Comparison of ENCODE assay signal across 28 cellular contexts in the genomic region with DNA sequence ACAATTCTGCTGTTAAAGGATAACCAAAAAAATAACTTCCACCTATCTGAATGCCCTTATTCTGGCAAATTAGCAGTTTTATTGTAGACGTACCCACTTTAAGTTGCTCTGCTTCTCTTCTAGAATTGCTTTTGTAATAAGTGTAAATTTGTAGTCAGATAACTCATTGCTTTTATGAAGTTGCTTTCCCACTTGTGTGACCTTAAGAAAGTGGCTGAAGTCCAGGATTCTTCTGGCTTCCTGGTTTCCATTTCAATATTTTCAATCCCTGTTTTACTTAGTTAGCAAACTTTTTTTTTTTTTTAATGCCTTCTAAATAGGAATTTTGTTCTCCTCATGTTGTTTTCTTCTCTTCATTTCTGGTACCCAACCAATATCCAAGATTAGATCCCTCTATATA. TPM values are rescaled to one million over a fixed set of nuclear protein-coding genes. Genes with fewer than 3 reads are reported as not detected.
A peak's percentile ranks its signal among the peaks of the same experiment; 100 is the strongest.
DNase-seq lines count a peak whose midpoint lies in the region; ATAC-seq, FAIRE-seq and TF ChIP-seq lines count a peak whose summit lies in the region.
"Had no signal": no experiment of that assay in that cellular context is flagged by ENCODE, and none has a peak within 500 bp of the region (broad histone marks: within the 10 kb centered on the region; RNA-seq: fewer than 3 reads in every experiment).

No MANE protein-coding gene starts in this region.

- H3K9me3 ChIP-seq in left lung (no peaks in the 10 kb centered on the region), thoracic aorta (no peaks in the 10 kb centered on the region)
- H3K9me3 ChIP-seq: Caco-2, lower lobe of right lung, suprapubic skin had no signal

- ATAC-seq in activated naive CD8-positive, alpha-beta T cell treated with anti-CD3 and anti-CD28 coated beads, Interleukin-2, amount 50 U/mL, for 24 hours = no peak
- ATAC-seq in left lung (peak; percentile 36), thoracic aorta (ENCODE audit: insufficient number of reproducible peaks, low FRiP score, low read depth) (peak; percentile 52), HG02678 (IDR thresholded peaks at IDR 0.05; ENCODE audit: unreplicated experiment) (no peak)
- ATAC-seq: activated CD4-positive, CD25-positive, alpha-beta regulatory T cell treated with anti-CD3 and anti-CD28 coated beads, Interleukin-2, amount 50 U/mL, for 24 hours; activated T-cell treated with anti-CD3 and anti-CD28 coated beads, Interleukin-2, amount 50 U/mL, for 72 hours; naive thymus-derived CD4-positive, alpha-beta T cell; stimulated activated naive B cell treated with anti-CD40 and anti-IgM and Interleukin-4, amounts not matched to agents 10 μg/mL and 1 μg/mL and 100 μg/mL, for 72 hours; T-helper 17 cell had no signal

- H3K27me3 ChIP-seq in left lung (no peaks in the 10 kb centered on the region), thoracic aorta (replicated peaks; ENCODE audit: insufficient read depth) (no peaks in the 10 kb centered on the region)
- H3K27me3 ChIP-seq: adrenal gland, suprapubic skin had no signal

- H3K36me3 ChIP-seq in left lung (peaks cover 0 to 3% of the 10 kb centered on the region in 2 donors), thoracic aorta (no peaks in the 10 kb centered on the region)
- H3K36me3 ChIP-seq: adrenal gland, lower lobe of right lung, suprapubic skin had no signal

- H3K4me3 Mint-ChIP-seq in activated naive CD8-positive, alpha-beta T cell treated with anti-CD3 and anti-CD28 coated beads for 36 hours = no peak overlapping the region
- no peak overlapping the region for H3K4me3 Mint-ChIP-seq in activated naive CD8-positive, alpha-beta T cell treated with anti-CD3 and anti-CD28 coated beads, Interleukin-2, amount 50 U/mL, for 24 hours
- H3K4me3 Mint-ChIP-seq: activated T-cell treated with anti-CD3 and anti-CD28 coated beads, Interleukin-2, amount 50 U/mL, for 72 hours; naive thymus-derived CD4-positive, alpha-beta T cell; stimulated activated naive B cell treated with anti-CD40 and anti-IgM and Interleukin-4, amounts not matched to agents 10 μg/mL and 1 μg/mL and 100 μg/mL, for 72 hours; T-helper 17 cell had no signal

- H3K4me1 ChIP-seq in left lung (peaks cover 14 to 15% of the 10 kb centered on the region in 2 donors), thoracic aorta (ENCODE audit: control insufficient read depth in 1 of 2, low read depth in 2 of 2) (peaks cover 28 to 38% of the 10 kb centered on the region in 2 donors)
- H3K4me1 ChIP-seq: Caco-2 had no signal

- no peak overlapping the region for H3K4me3 ChIP-seq in left lung
- no peak overlapping the region for H3K4me3 ChIP-seq in thoracic aorta
- H3K4me3 ChIP-seq: adrenal gland, lower lobe of right lung, suprapubic skin had no signal

- H3K27ac ChIP-seq in left lung = no peak overlapping the region
- H3K27ac ChIP-seq in thoracic aorta = no peak overlapping the region
- H3K27ac ChIP-seq: 22Rv1, C4-2B, lower lobe of right lung, suprapubic skin had no signal

- H3K4me1 Mint-ChIP-seq in activated naive CD8-positive, alpha-beta T cell treated with anti-CD3 and anti-CD28 coated beads for 36 hours = peaks cover 11% of the 10 kb centered on the region
- H3K4me1 Mint-ChIP-seq in activated naive CD8-positive, alpha-beta T cell treated with anti-CD3 and anti-CD28 coated beads, Interleukin-2, amount 50 U/mL, for 24 hours = peaks cover 7% of the 10 kb centered on the region

- H3K36me3 Mint-ChIP-seq in activated naive CD8-positive, alpha-beta T cell treated with anti-CD3 and anti-CD28 coated beads for 36 hours = peaks cover 2% of the 10 kb centered on the region
- H3K36me3 Mint-ChIP-seq in activated naive CD8-positive, alpha-beta T cell treated with anti-CD3 and anti-CD28 coated beads, Interleukin-2, amount 50 U/mL, for 24 hours (ENCODE audit: low read depth) = peaks cover 4% of the 10 kb centered on the region

- peak; percentile 15 for FAIRE-seq in endometrium (lab: Jason Lieb, UNC)

- no peak for DNase-seq in activated naive CD8-positive, alpha-beta T cell treated with anti-CD3 and anti-CD28 coated beads for 36 hours
- DNase-seq in activated naive CD8-positive, alpha-beta T cell treated with anti-CD3 and anti-CD28 coated beads, Interleukin-2, amount 50 U/mL, for 24 hours = no peak
- no peak for DNase-seq in left lung
- no peak for DNase-seq in thoracic aorta (ENCODE audit: low spot score)
- no peak for DNase-seq in GF-D8 (lab: John Stamatoyannopoulos, UW)
- no peak for DNase-seq in activated CD4-positive, alpha-beta T cell treated with anti-CD3 and anti-CD28 coated beads, Interleukin-2, amount 50 U/mL, for 1 hour
- DNase-seq: activated CD4-positive, alpha-beta T cell treated with anti-CD3 and anti-CD28 coated beads, Interleukin-2, amount 50 U/mL, for 48 hours; activated naive CD4-positive, alpha-beta T cell treated with Interleukin-2 at 50 U/mL for 16 hours; activated T-cell treated with anti-CD3 and anti-CD28 coated beads, Interleukin-2, amount 50 U/mL, for 72 hours; Caco-2; head of caudate nucleus; IMR-90; kidney glomerular epithelial cell; lower lobe of right lung; midbrain; naive thymus-derived CD4-positive, alpha-beta T cell; NCI-H446 treated with DMSO at 0.1 percent for 48 hours; nucleus accumbens; RPMI8226; stimulated activated naive B cell treated with anti-CD40 and anti-IgM and Interleukin-4, amounts not matched to agents 10 μg/mL and 1 μg/mL and 100 μg/mL, for 72 hours; T-helper 17 cell had no signal

- peak overlapping the region; percentile 34 for H3K27ac Mint-ChIP-seq in activated naive CD8-positive, alpha-beta T cell treated with anti-CD3 and anti-CD28 coated beads for 36 hours
- no peak overlapping the region for H3K27ac Mint-ChIP-seq in activated naive CD8-positive, alpha-beta T cell treated with anti-CD3 and anti-CD28 coated beads, Interleukin-2, amount 50 U/mL, for 24 hours
- H3K27ac Mint-ChIP-seq: activated T-cell treated with anti-CD3 and anti-CD28 coated beads, Interleukin-2, amount 50 U/mL, for 72 hours; stimulated activated naive B cell treated with anti-CD40 and anti-IgM and Interleukin-4, amounts not matched to agents 10 μg/mL and 1 μg/mL and 100 μg/mL, for 72 hours; T-helper 17 cell had no signal

- no peaks in the 10 kb centered on the region for H3K27me3 Mint-ChIP-seq in activated naive CD8-positive, alpha-beta T cell treated with anti-CD3 and anti-CD28 coated beads for 36 hours
- H3K27me3 Mint-ChIP-seq in activated naive CD8-positive, alpha-beta T cell treated with anti-CD3 and anti-CD28 coated beads, Interleukin-2, amount 50 U/mL, for 24 hours = no peaks in the 10 kb centered on the region
- H3K27me3 Mint-ChIP-seq: naive thymus-derived CD4-positive, alpha-beta T cell; stimulated activated naive B cell treated with anti-CD40 and anti-IgM and Interleukin-4, amounts not matched to agents 10 μg/mL and 1 μg/mL and 100 μg/mL, for 72 hours; T-helper 17 cell had no signal

- no peak for TF ChIP-seq CTCF in left lung (IDR thresholded peaks at IDR 0.05)
- TF ChIP-seq CTCF in thoracic aorta (IDR thresholded peaks at IDR 0.05) = no peak

- intact Hi-C loops in left lung (cut with DNase I) = no loop called here

- H3K9me3 Mint-ChIP-seq in activated naive CD8-positive, alpha-beta T cell treated with anti-CD3 and anti-CD28 coated beads for 36 hours = no peaks in the 10 kb centered on the region
- H3K9me3 Mint-ChIP-seq in activated naive CD8-positive, alpha-beta T cell treated with anti-CD3 and anti-CD28 coated beads, Interleukin-2, amount 50 U/mL, for 24 hours = no peaks in the 10 kb centered on the region
- H3K9me3 Mint-ChIP-seq: activated T-cell treated with anti-CD3 and anti-CD28 coated beads, Interleukin-2, amount 50 U/mL, for 72 hours; naive thymus-derived CD4-positive, alpha-beta T cell; stimulated activated naive B cell treated with anti-CD40 and anti-IgM and Interleukin-4, amounts not matched to agents 10 μg/mL and 1 μg/mL and 100 μg/mL, for 72 hours had no signal

RNA-seq across cellular contexts. Expression of gene GLS, which starts 59.8 kb away (rescaled TPM):
- total RNA-seq in activated naive CD8-positive, alpha-beta T cell treated with anti-CD3 and anti-CD28 coated beads for 36 hours = 100 to 1,000 TPM; 192 to 201 TPM
- total RNA-seq in left lung (100 to 1,000 TPM; 192 to 346 TPM), thoracic aorta (100 to 1,000 TPM; 415 to 476 TPM)

Comparison
In these comparisons a context has a peak if more than half of its experiments do, and no peak if none do; other contexts are left out.
1. ATAC-seq: peak in left lung (single experiment) and thoracic aorta (single experiment); none in activated naive CD8-positive, alpha-beta T cell treated with anti-CD3 and anti-CD28 coated beads, Interleukin-2, amount 50 U/mL, for 24 hours (single experiment) and HG02678 (single experiment).